ENCODE assay signal across 9 cellular contexts in the genomic region with DNA sequence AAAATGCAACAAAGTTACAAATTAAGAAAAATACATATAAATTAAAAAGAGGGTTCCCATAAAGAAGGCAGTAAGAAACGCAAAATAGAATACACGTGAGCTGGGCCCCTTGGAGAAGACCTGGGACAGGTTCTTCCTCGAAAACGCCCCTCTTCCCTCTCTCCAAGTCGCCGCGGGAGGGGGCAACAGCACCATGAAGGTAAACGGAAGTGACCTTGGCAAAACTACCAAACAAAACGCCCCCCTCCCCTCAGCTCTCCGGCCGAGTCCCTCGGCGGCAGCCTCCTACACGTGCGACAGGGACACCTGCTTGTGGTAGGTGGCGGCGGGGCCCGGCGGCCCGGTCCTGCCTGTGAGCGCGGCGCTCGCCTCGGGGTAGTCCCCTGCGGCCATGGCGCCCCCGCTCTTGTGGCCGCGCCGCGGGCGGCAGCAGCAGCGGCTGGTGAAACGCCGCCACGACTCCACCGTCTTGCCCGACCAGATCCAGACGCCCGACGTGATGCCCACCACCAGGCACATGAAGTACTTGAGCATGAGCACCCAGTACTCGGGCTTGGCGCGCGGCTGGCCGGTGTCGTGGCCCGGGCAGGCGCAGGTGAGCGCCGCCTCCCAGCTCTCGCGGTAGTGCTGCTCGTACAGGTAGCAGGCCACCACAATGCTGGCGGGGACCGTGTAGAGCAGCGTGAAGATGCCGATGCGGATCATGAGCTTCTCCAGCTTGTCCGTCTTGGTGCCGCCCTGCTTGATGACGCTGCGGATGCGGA. TPM values are rescaled to one million over a fixed set of nuclear protein-coding genes. Genes with fewer than 3 reads are reported as not detected.
DNase-seq lines count a peak whose midpoint lies in the region; ATAC-seq and TF ChIP-seq lines count a peak whose summit lies in the region.
"Had no signal": no experiment of that assay in that cellular context is flagged by ENCODE, and none has a peak within 500 bp of the region (broad histone marks: within the 10 kb centered on the region; RNA-seq: fewer than 3 reads in every experiment).

No MANE protein-coding gene starts in this region.

- no peaks in the 10 kb centered on the region for H3K27me3 ChIP-seq in stomach
- H3K27me3 ChIP-seq in foreskin keratinocyte = no peaks in the 10 kb centered on the region

- peak overlapping the region; percentile 72 to 91 (median 84) for H3K4me3 ChIP-seq in stomach

- TF ChIP-seq CTCF in stomach (IDR thresholded peaks at IDR 0.05) = no peak
- TF ChIP-seq CTCF in foreskin keratinocyte (conservative IDR thresholded peaks at IDR 0.05) = no peak

- H3K4me1 ChIP-seq in stomach (peaks cover 35 to 80% (median 66%) of the 10 kb centered on the region in 4 donors), foreskin keratinocyte (peaks cover 3% of the 10 kb centered on the region)

- no peak for TF ChIP-seq POLR2A in stomach (IDR thresholded peaks at IDR 0.05)

- no peak overlapping the region for H3K27ac Mint-ChIP-seq in activated T-helper 2 cell treated with anti-CD3 and anti-CD28 coated beads, Interferon-gamma antibody, Interleukin-2, Interleukin-4, amounts not matched to agents 10 μg/mL and 5 μg/mL and 100 μg/mL, durations not matched to agents 14 hours and 24 hours and 36 hours

- intact Hi-C loops in activated T-helper 2 cell treated with anti-CD3 and anti-CD28 coated beads, Interferon-gamma antibody, Interleukin-2, Interleukin-4, amounts not matched to agents 10 μg/mL and 5 μg/mL and 100 μg/mL, durations not matched to agents 14 hours and 24 hours and 36 hours (cut with micrococcal nuclease) = loop anchor here (10.0 kb wide), 1 partner anchor 488 kb away; the partner anchor contains the start of gene IDH1
- intact Hi-C loops in left colon (cut with DNase I, micrococcal nuclease) = loop anchor here (5.0 to 10.0 kb wide), 2 partner anchors 205 to 208 kb away; no protein-coding TSS in a partner anchor
- intact Hi-C loops in stomach (cut with DNase I; ENCODE audit: low total_unique reads) = no loop called here

- H3K36me3 Mint-ChIP-seq in activated T-helper 2 cell treated with anti-CD3 and anti-CD28 coated beads, Interferon-gamma antibody, Interleukin-2, Interleukin-4, amounts not matched to agents 10 μg/mL and 5 μg/mL and 100 μg/mL, durations not matched to agents 14 hours and 24 hours and 36 hours (ENCODE audit: low read depth) = peaks cover 9% of the 10 kb centered on the region

- no peaks in the 10 kb centered on the region for H3K9me3 Mint-ChIP-seq in activated T-helper 2 cell treated with anti-CD3 and anti-CD28 coated beads, Interferon-gamma antibody, Interleukin-2, Interleukin-4, amounts not matched to agents 10 μg/mL and 5 μg/mL and 100 μg/mL, durations not matched to agents 14 hours and 24 hours and 36 hours

- peaks cover 8 to 47% (median 25%) of the 10 kb centered on the region in 4 donors for H3K36me3 ChIP-seq in stomach

- DNase-seq in activated CD8-positive, alpha-beta memory T cell treated with anti-CD3 and anti-CD28 coated beads, Interleukin-2, amount 50 U/mL, for 48 hours = peak; percentile 57
- DNase-seq in activated CD8-positive, alpha-beta memory T cell treated with anti-CD3 and anti-CD28 coated beads, Interleukin-2, amount 50 U/mL, for 4 hours = no peak
- no peak for DNase-seq in activated T-helper 2 cell treated with anti-CD3 and anti-CD28 coated beads, Interferon-gamma antibody, Interleukin-2, Interleukin-4, amounts not matched to agents 10 μg/mL and 5 μg/mL and 100 μg/mL, durations not matched to agents 14 hours and 24 hours and 36 hours (ENCODE audit: low spot score)
- DNase-seq in left colon = peak; percentile 40 to 52
- peak; percentile 51 for DNase-seq in stomach
- no peak for DNase-seq in foreskin keratinocyte
- no peak for DNase-seq in NCI-H1048 (lab: John Stamatoyannopoulos, UW)
- DNase-seq: NCI-H187 treated with DMSO at 0.1 percent for 48 hours had no signal

- peaks cover 23% of the 10 kb centered on the region for H3K4me1 Mint-ChIP-seq in activated T-helper 2 cell treated with anti-CD3 and anti-CD28 coated beads, Interferon-gamma antibody, Interleukin-2, Interleukin-4, amounts not matched to agents 10 μg/mL and 5 μg/mL and 100 μg/mL, durations not matched to agents 14 hours and 24 hours and 36 hours (ENCODE audit: low read depth)

- no peak for ATAC-seq in left colon
- ATAC-seq in foreskin keratinocyte = no peak
- ATAC-seq in HG02852 (IDR thresholded peaks at IDR 0.05; ENCODE audit: unreplicated experiment) = no peak

- no peaks in the 10 kb centered on the region for H3K9me3 ChIP-seq in stomach

- H3K27ac ChIP-seq in stomach (peak overlapping the region; percentile 79 to 98 (median 93)), foreskin keratinocyte (no peak overlapping the region)

- H3K27me3 Mint-ChIP-seq in activated T-helper 2 cell treated with anti-CD3 and anti-CD28 coated beads, Interferon-gamma antibody, Interleukin-2, Interleukin-4, amounts not matched to agents 10 μg/mL and 5 μg/mL and 100 μg/mL, durations not matched to agents 14 hours and 24 hours and 36 hours (ENCODE audit: low read depth) = peaks cover 54% of the 10 kb centered on the region

- H3K4me3 Mint-ChIP-seq in activated T-helper 2 cell treated with anti-CD3 and anti-CD28 coated beads, Interferon-gamma antibody, Interleukin-2, Interleukin-4, amounts not matched to agents 10 μg/mL and 5 μg/mL and 100 μg/mL, durations not matched to agents 14 hours and 24 hours and 36 hours (ENCODE audit: low read depth) = peak overlapping the region; percentile 64

- TF ChIP-seq EP300 in stomach (IDR thresholded peaks at IDR 0.05) = no peak

- 21 to 42% (median 29%) methylated on average over 37 to 65 of the region's 65 CpGs for WGBS in stomach, 5 donors

RNA-seq across cellular contexts. Expression of gene FZD5, which starts 2.8 kb away (rescaled TPM):
- total RNA-seq in activated T-helper 2 cell treated with anti-CD3 and anti-CD28 coated beads, Interferon-gamma antibody, Interleukin-2, Interleukin-4, amounts not matched to agents 10 μg/mL and 5 μg/mL and 100 μg/mL, durations not matched to agents 14 hours and 24 hours and 36 hours = 1.7 TPM in 2 replicates
- total RNA-seq in left colon (100 to 1,000 TPM; 109 to 147 TPM), stomach (10 to 100 TPM; 13.4 to 62.0 (median 30.7) TPM), foreskin keratinocyte (3.6 and 4.3 TPM in 2 replicates)
- polyA plus RNA-seq in stomach (1 to 10 TPM; 2.3 to 4.8 (median 2.7) TPM), foreskin keratinocyte (0.95 and 1.3 TPM in 2 replicates)

RNA-seq across cellular contexts. Expression of gene CCNYL1, which starts 55.4 kb away (rescaled TPM):
- total RNA-seq in activated T-helper 2 cell treated with anti-CD3 and anti-CD28 coated beads, Interferon-gamma antibody, Interleukin-2, Interleukin-4, amounts not matched to agents 10 μg/mL and 5 μg/mL and 100 μg/mL, durations not matched to agents 14 hours and 24 hours and 36 hours = 6.7 and 8.2 TPM in 2 replicates
- total RNA-seq in left colon (10 to 100 TPM; 38.6 to 51.4 TPM), stomach (10 to 100 TPM; 11.1 to 29.8 (median 16.1) TPM), foreskin keratinocyte (20.8 and 22.5 TPM in 2 replicates)
- polyA plus RNA-seq in stomach (10 to 100 TPM in 2 of 3 donors, 1 to 10 TPM in 1; 4.2 to 11.3 (median 10.2) TPM), foreskin keratinocyte (11.4 and 12.9 TPM in 2 replicates)

Comparison
In these comparisons a context has a peak if more than half of its experiments do, and no peak if none do; other contexts are left out.
1. DNase-seq: peak in activated CD8-positive, alpha-beta memory T cell treated with anti-CD3 and anti-CD28 coated beads, Interleukin-2, amount 50 U/mL, for 48 hours (single experiment), left colon (2 of 2) and stomach (single experiment); none in activated CD8-positive, alpha-beta memory T cell treated with anti-CD3 and anti-CD28 coated beads, Interleukin-2, amount 50 U/mL, for 4 hours (single experiment), activated T-helper 2 cell treated with anti-CD3 and anti-CD28 coated beads, Interferon-gamma antibody, Interleukin-2, Interleukin-4, amounts not matched to agents 10 μg/mL and 5 μg/mL and 100 μg/mL, durations not matched to agents 14 hours and 24 hours and 36 hours (single experiment), foreskin keratinocyte (0 of 2) and NCI-H1048 (single experiment).